ENCODE assay signal across 8 cellular contexts in the genomic region with DNA sequence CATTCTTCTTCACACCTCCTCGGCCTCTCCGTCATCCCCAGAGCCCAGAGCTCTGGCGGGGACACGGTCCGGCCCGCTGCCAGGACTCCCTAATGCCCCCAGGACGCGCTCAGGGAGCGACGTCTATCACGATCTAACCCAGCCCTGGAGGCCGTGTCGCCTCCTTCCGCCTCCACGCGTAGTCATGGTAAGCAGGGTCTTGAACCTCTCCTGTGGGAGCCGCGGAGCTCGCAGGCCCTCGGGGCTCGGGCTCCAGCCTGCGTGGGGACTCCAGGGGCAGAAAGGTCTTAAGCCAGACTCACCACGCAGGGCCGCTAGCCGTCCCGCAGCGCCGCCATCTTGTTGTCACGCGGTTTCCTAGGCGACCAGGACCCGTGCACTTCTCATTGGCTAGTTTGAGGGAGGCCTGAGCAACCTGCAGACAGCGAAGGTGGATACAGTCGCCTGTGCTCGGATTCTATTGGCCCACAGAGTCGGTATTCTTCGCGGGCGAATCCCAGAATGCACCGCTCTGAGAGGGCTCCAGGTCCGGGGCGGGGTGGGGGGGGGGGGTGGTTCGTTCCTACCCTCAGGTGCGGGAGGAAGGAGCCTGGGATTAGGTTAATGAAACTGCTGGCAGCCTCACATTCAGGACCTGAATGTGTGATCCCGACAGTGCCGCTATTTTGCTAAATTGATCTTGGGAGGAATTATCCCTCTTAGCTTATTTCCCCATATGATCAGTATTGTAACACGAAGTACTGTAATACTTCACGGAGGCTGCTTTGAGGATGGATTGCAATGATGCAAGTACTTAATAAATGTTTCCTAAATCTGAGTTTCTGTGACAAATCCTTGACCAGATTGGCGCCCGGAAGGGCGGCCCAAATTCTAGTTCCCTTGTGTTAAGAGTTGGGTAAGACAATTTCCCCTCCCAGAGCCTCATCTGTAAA. TPM values are rescaled to one million over a fixed set of nuclear protein-coding genes. Genes with fewer than 3 reads are reported as not detected.
DNase-seq lines count a peak whose midpoint lies in the region; FAIRE-seq and TF ChIP-seq lines count a peak whose summit lies in the region.

A gene with protein sequence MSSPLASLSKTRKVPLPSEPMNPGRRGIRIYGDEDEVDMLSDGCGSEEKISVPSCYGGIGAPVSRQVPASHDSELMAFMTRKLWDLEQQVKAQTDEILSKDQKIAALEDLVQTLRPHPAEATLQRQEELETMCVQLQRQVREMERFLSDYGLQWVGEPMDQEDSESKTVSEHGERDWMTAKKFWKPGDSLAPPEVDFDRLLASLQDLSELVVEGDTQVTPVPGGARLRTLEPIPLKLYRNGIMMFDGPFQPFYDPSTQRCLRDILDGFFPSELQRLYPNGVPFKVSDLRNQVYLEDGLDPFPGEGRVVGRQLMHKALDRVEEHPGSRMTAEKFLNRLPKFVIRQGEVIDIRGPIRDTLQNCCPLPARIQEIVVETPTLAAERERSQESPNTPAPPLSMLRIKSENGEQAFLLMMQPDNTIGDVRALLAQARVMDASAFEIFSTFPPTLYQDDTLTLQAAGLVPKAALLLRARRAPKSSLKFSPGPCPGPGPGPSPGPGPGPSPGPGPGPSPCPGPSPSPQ (minus strand): TSS at position 347 of the 932 bp plus-strand sequence. CDS start 3,753 bp downstream, outside the sequence.

- no peaks in the 10 kb centered on the region for H3K9me3 Mint-ChIP-seq in neural crest cell

- H3K4me2 ChIP-seq in MM.1S (ENCODE audit: low read depth, low read length) = peak within 1 kb of the TSS; percentile 99

- WGBS in stomach, 5 donors = 1 to 4% (median 2%) methylated on average over 33 to 51 of the region's 51 CpGs

- H3K4me1 Mint-ChIP-seq in neural crest cell = peaks cover 17% of the 10 kb centered on the region

- no peaks in the 10 kb centered on the region for H3K36me3 ChIP-seq in MM.1S (replicated peaks; ENCODE audit: insufficient read depth, low read length)
- H3K36me3 ChIP-seq in stomach = peaks cover 0 to 2% (median 0%) of the 10 kb centered on the region in 4 donors

- H3K27ac ChIP-seq in MM.1S (ENCODE audit: low read length) = peak within 1 kb of the TSS; percentile 91
- H3K27ac ChIP-seq in stomach = peak within 1 kb of the TSS; percentile 6 to 75 (median 62)

- intact Hi-C loops in stomach (cut with DNase I; ENCODE audit: low total_unique reads) = no loop called here

- peak; percentile 93 for DNase-seq in HCEC 1CT
- peak; percentile 98 for DNase-seq in MM.1S
- DNase-seq in SHP77 treated with DMSO at 0.1 percent for 48 hours (lab: John Stamatoyannopoulos, UW) = peak; percentile 91
- peak; percentile 87 for DNase-seq in activated effector memory CD4-positive, alpha-beta T cell treated with Interleukin-2 at 50 U/mL for 16 hours
- DNase-seq in foreskin fibroblast = peak; percentile 94 to 97
- peak; percentile 80 for DNase-seq in neural crest cell (ENCODE audit: low read depth, low spot score)
- DNase-seq in stomach = peak; percentile 94

- peaks cover 11% of the 10 kb centered on the region for H3K79me2 ChIP-seq in MM.1S (ENCODE audit: low read length)

- peak within 1 kb of the TSS; percentile 100 for H3K4me3 Mint-ChIP-seq in neural crest cell

- H4K20me1 ChIP-seq in MM.1S (ENCODE audit: insufficient read depth, low read length) = no peaks in the 10 kb centered on the region

- peak within 1 kb of the TSS; percentile 98 for H3K27ac Mint-ChIP-seq in neural crest cell (ENCODE audit: unreplicated experiment)

- no peaks in the 10 kb centered on the region for H3K9me2 ChIP-seq in MM.1S (replicated peaks; ENCODE audit: insufficient read depth, low read length)

- H2AFZ ChIP-seq in MM.1S (ENCODE audit: low read length) = peak within 1 kb of the TSS; percentile 87

- H3K36me3 Mint-ChIP-seq in neural crest cell (ENCODE audit: low read depth) = no peaks in the 10 kb centered on the region

- no peaks in the 10 kb centered on the region for H3K27me3 Mint-ChIP-seq in neural crest cell (ENCODE audit: low read depth)

- H3K27me3 ChIP-seq in MM.1S (replicated peaks; ENCODE audit: insufficient read depth, low read length) (no peaks in the 10 kb centered on the region), stomach (no peaks in the 10 kb centered on the region)

- H3K4me1 ChIP-seq in MM.1S (ENCODE audit: low read length) = peaks cover 15% of the 10 kb centered on the region
- H3K4me1 ChIP-seq in stomach = peaks cover 7 to 31% (median 18%) of the 10 kb centered on the region in 4 donors

- FAIRE-seq in G401.6 (lab: Jason Lieb, UNC) = peak; percentile 84

- no peak for TF ChIP-seq POLR2A in stomach (IDR thresholded peaks at IDR 0.05)

- H3K4me3 ChIP-seq in MM.1S (ENCODE audit: low read length) (peak within 1 kb of the TSS; percentile 90), foreskin fibroblast (ENCODE audit: low read depth in 1 of 2, low read length in 2 of 2) (peak within 1 kb of the TSS; percentile 86 to 87), stomach (peak within 1 kb of the TSS; percentile 66 to 93 (median 78))

- TF ChIP-seq CTCF in MM.1S (IDR thresholded peaks at IDR 0.05; ENCODE audit: low read length) = no peak
- TF ChIP-seq CTCF in foreskin fibroblast (IDR thresholded peaks at IDR 0.05; ENCODE audit: low read depth, low read length) = no peak
- no peak for TF ChIP-seq CTCF in neural crest cell (conservative IDR thresholded peaks at IDR 0.05)
- no peak for TF ChIP-seq CTCF in stomach (IDR thresholded peaks at IDR 0.05)

- no peak for TF ChIP-seq EP300 in stomach (IDR thresholded peaks at IDR 0.05)

- H3K9me3 ChIP-seq in MM.1S (replicated peaks; ENCODE audit: insufficient read depth, low read length) = no peaks in the 10 kb centered on the region
- no peaks in the 10 kb centered on the region for H3K9me3 ChIP-seq in stomach

- peaks cover 10% of the 10 kb centered on the region for H3F3A ChIP-seq in MM.1S (ENCODE audit: insufficient read depth, low read length)

- H3K9ac ChIP-seq in MM.1S (ENCODE audit: low read length) = peak within 1 kb of the TSS; percentile 88

RNA-seq across cellular contexts. Expression of the gene that starts here (rescaled TPM):
- 33.5 and 35.5 TPM in 2 replicates for total RNA-seq in neural crest cell
- 10 to 100 TPM in 3 of 5 donors, 1 to 10 TPM in 2; 7.3 to 12.9 (median 12.2) TPM for total RNA-seq in stomach
- polyA plus RNA-seq in stomach = 10 to 100 TPM; 14.4 to 26.3 (median 19.3) TPM

Comparison
In these comparisons a context has a peak if more than half of its experiments do, and no peak if none do; other contexts are left out.
1. Peak in every context shown above with its lines: DNase-seq, H3K4me3 ChIP-seq and H3K27ac ChIP-seq.